Comparison of ENCODE assay signal across 16 cellular contexts in the genomic region with DNA sequence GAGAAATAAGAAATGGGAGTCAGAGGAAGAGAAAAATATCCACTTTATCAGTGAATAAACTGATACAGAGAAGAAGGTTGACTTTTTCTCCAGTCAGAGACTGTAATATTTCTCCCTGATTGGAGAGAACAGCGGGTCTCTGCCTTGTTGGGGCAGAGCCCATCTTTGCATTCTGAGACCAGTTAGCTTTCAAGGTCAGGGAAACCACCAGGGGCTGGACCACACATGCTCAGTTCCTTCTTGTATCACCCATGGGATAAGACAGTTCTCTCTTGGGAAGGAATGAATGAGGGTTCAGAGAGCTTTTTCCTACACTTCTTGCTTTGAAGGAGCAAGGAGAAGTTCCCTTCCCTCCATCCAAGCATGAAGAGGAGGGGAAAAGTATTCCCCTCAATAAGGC. TPM values are rescaled to one million over a fixed set of nuclear protein-coding genes. Genes with fewer than 3 reads are reported as not detected.
A peak's percentile ranks its signal among the peaks of the same experiment; 100 is the strongest.
DNase-seq lines count a peak whose midpoint lies in the region; ATAC-seq and TF ChIP-seq lines count a peak whose summit lies in the region.
"Had no signal": no experiment of that assay in that cellular context is flagged by ENCODE, and none has a peak within 500 bp of the region (broad histone marks: within the 10 kb centered on the region; RNA-seq: fewer than 3 reads in every experiment).

No MANE protein-coding gene starts in this region.

- no peaks in the 10 kb centered on the region for H3K9me3 ChIP-seq in CD4-positive, alpha-beta T cell (ENCODE audit: control insufficient read depth, low read length)

- CTCF ChIA-PET in CD4-positive, alpha-beta T cell (lab: Charles Lee): no interaction called here

- H3K27ac ChIP-seq in CD4-positive, alpha-beta T cell (ENCODE audit: low read depth, low read length): no peak overlapping the region

- no peaks in the 10 kb centered on the region for H3K4me1 Mint-ChIP-seq in CD4-positive, alpha-beta T cell (ENCODE audit: low read depth)
- peaks cover 18 to 26% (median 22%) of the 10 kb centered on the region in 3 donors for H3K4me1 Mint-ChIP-seq in IgD-negative memory B cell
- H3K4me1 Mint-ChIP-seq in activated naive CD8-positive, alpha-beta T cell treated with anti-CD3 and anti-CD28 coated beads, Interleukin-2, amount 50 U/mL, for 24 hours: peaks cover 4% of the 10 kb centered on the region
- peaks cover 0 to 6% (median 1%) of the 10 kb centered on the region in 4 donors for H3K4me1 Mint-ChIP-seq in naive thymus-derived CD8-positive, alpha-beta T cell
- H3K4me1 Mint-ChIP-seq in activated CD4-positive, alpha-beta T cell treated with anti-CD3 and anti-CD28 coated beads, Interleukin-2, amount 10 ng/mL, durations not matched to agents 24 days and 14 days: no peaks in the 10 kb centered on the region

- peak overlapping the region; percentile 28 for H3K27ac Mint-ChIP-seq in CD4-positive, alpha-beta T cell
- H3K27ac Mint-ChIP-seq in IgD-negative memory B cell: peak overlapping the region; percentile 15 to 53 (median 49)
- H3K27ac Mint-ChIP-seq in activated naive CD8-positive, alpha-beta T cell treated with anti-CD3 and anti-CD28 coated beads, Interleukin-2, amount 50 U/mL, for 24 hours: peak overlapping the region; percentile 1
- H3K27ac Mint-ChIP-seq in naive thymus-derived CD8-positive, alpha-beta T cell: peak overlapping the region in 7 of 10 donors; percentile 9 to 74 (median 27)
- H3K27ac Mint-ChIP-seq in activated CD4-positive, alpha-beta T cell treated with anti-CD3 and anti-CD28 coated beads, Interleukin-2, amount 10 ng/mL, durations not matched to agents 24 days and 14 days: no peak overlapping the region

- H3K27me3 Mint-ChIP-seq in CD4-positive, alpha-beta T cell: no peaks in the 10 kb centered on the region
- no peaks in the 10 kb centered on the region for H3K27me3 Mint-ChIP-seq in IgD-negative memory B cell
- H3K27me3 Mint-ChIP-seq in activated naive CD8-positive, alpha-beta T cell treated with anti-CD3 and anti-CD28 coated beads, Interleukin-2, amount 50 U/mL, for 24 hours: no peaks in the 10 kb centered on the region
- H3K27me3 Mint-ChIP-seq in naive thymus-derived CD8-positive, alpha-beta T cell: no peaks in the 10 kb centered on the region
- no peaks in the 10 kb centered on the region for H3K27me3 Mint-ChIP-seq in activated CD4-positive, alpha-beta T cell treated with anti-CD3 and anti-CD28 coated beads, Interleukin-2, amount 10 ng/mL, durations not matched to agents 24 days and 14 days

- ATAC-seq in CD4-positive, alpha-beta T cell (ENCODE audit: poor library complexity): no peak
- no peak for ATAC-seq in activated naive CD8-positive, alpha-beta T cell treated with anti-CD3 and anti-CD28 coated beads, Interleukin-2, amount 50 U/mL, for 24 hours
- ATAC-seq in naive thymus-derived CD8-positive, alpha-beta T cell: no peak
- no peak for ATAC-seq in GM18520 (IDR thresholded peaks at IDR 0.05; ENCODE audit: unreplicated experiment)
- ATAC-seq: K562, Panc1 had no signal

- H3K9me3 Mint-ChIP-seq in CD4-positive, alpha-beta T cell: no peaks in the 10 kb centered on the region
- H3K9me3 Mint-ChIP-seq in IgD-negative memory B cell: no peaks in the 10 kb centered on the region
- H3K9me3 Mint-ChIP-seq in activated naive CD8-positive, alpha-beta T cell treated with anti-CD3 and anti-CD28 coated beads, Interleukin-2, amount 50 U/mL, for 24 hours: no peaks in the 10 kb centered on the region
- no peaks in the 10 kb centered on the region for H3K9me3 Mint-ChIP-seq in naive thymus-derived CD8-positive, alpha-beta T cell
- no peaks in the 10 kb centered on the region for H3K9me3 Mint-ChIP-seq in activated CD4-positive, alpha-beta T cell treated with anti-CD3 and anti-CD28 coated beads, Interleukin-2, amount 10 ng/mL, durations not matched to agents 24 days and 14 days

- H3K36me3 Mint-ChIP-seq in CD4-positive, alpha-beta T cell (ENCODE audit: low read depth): peaks cover 81% of the 10 kb centered on the region
- peaks cover 18% of the 10 kb centered on the region for H3K36me3 Mint-ChIP-seq in IgD-negative memory B cell
- H3K36me3 Mint-ChIP-seq in activated naive CD8-positive, alpha-beta T cell treated with anti-CD3 and anti-CD28 coated beads, Interleukin-2, amount 50 U/mL, for 24 hours (ENCODE audit: low read depth): peaks cover 52% of the 10 kb centered on the region
- H3K36me3 Mint-ChIP-seq in naive thymus-derived CD8-positive, alpha-beta T cell: peaks cover 4 to 77% (median 22%) of the 10 kb centered on the region in 3 donors
- peaks cover 54% of the 10 kb centered on the region for H3K36me3 Mint-ChIP-seq in activated CD4-positive, alpha-beta T cell treated with anti-CD3 and anti-CD28 coated beads, Interleukin-2, amount 10 ng/mL, durations not matched to agents 24 days and 14 days (ENCODE audit: low read depth)

- DNase-seq in CD4-positive, alpha-beta T cell: no peak
- DNase-seq in activated naive CD8-positive, alpha-beta T cell treated with anti-CD3 and anti-CD28 coated beads, Interleukin-2, amount 50 U/mL, for 24 hours: no peak
- DNase-seq in naive thymus-derived CD8-positive, alpha-beta T cell: no peak
- DNase-seq in activated CD4-positive, alpha-beta T cell treated with anti-CD3 and anti-CD28 coated beads, Interleukin-2, amount 10 ng/mL, durations not matched to agents 24 days and 14 days: no peak
- DNase-seq in C1 segment of cervical spinal cord (lab: John Stamatoyannopoulos, UW): no peak
- DNase-seq: ACHN, AML-193, DMS79 treated with DMSO at 0.1 percent for 48 hours, GOT3, NCI-H1436 treated with DMSO at 0.1 percent for 48 hours, NCI-H2081, NCI-H82 had no signal

- POLR2A ChIA-PET in CD4-positive, alpha-beta T cell (lab: Charles Lee): interaction anchor here (1.6 kb wide), 1 partner anchor 11 kb away, joined by 4 read pairs; no protein-coding TSS in a partner anchor
- POLR2A ChIA-PET in naive thymus-derived CD8-positive, alpha-beta T cell (lab: Charles Lee): no interaction called here

- no peaks in the 10 kb centered on the region for H3K27me3 ChIP-seq in CD4-positive, alpha-beta T cell (ENCODE audit: control insufficient read depth, insufficient read depth, low read length)

- no peak overlapping the region for H3K4me3 Mint-ChIP-seq in CD4-positive, alpha-beta T cell
- H3K4me3 Mint-ChIP-seq in IgD-negative memory B cell: no peak overlapping the region
- H3K4me3 Mint-ChIP-seq in activated naive CD8-positive, alpha-beta T cell treated with anti-CD3 and anti-CD28 coated beads, Interleukin-2, amount 50 U/mL, for 24 hours: no peak overlapping the region
- no peak overlapping the region for H3K4me3 Mint-ChIP-seq in naive thymus-derived CD8-positive, alpha-beta T cell
- no peak overlapping the region for H3K4me3 Mint-ChIP-seq in activated CD4-positive, alpha-beta T cell treated with anti-CD3 and anti-CD28 coated beads, Interleukin-2, amount 10 ng/mL, durations not matched to agents 24 days and 14 days

- no peak for TF ChIP-seq CTCF in CD4-positive, alpha-beta T cell (IDR thresholded peaks at IDR 0.05)

- intact Hi-C loops in CD4-positive, alpha-beta T cell (cut with DNase I, micrococcal nuclease): no loop called here
- intact Hi-C loops in activated CD4-positive, alpha-beta T cell treated with anti-CD3 and anti-CD28 coated beads, Interleukin-2, amount 10 ng/mL, durations not matched to agents 24 days and 14 days (cut with micrococcal nuclease): no loop called here

RNA-seq across cellular contexts. Expression of a gene that starts 12.2 kb away (rescaled TPM):
- 1 to 10 TPM; 4.0 to 4.1 TPM for total RNA-seq in CD4-positive, alpha-beta T cell
- 19.6 TPM for polyA plus RNA-seq in IgD-negative memory B cell
- 10 to 100 TPM; 15.3 to 16.8 TPM for total RNA-seq in naive thymus-derived CD8-positive, alpha-beta T cell
- 1 to 10 TPM; 6.7 to 9.6 (median 9.5) TPM for polyA plus RNA-seq in naive thymus-derived CD8-positive, alpha-beta T cell
- total RNA-seq in activated CD4-positive, alpha-beta T cell treated with anti-CD3 and anti-CD28 coated beads, Interleukin-2, amount 10 ng/mL, durations not matched to agents 24 days and 14 days: 13.8 and 15.7 TPM in 2 replicates

RNA-seq across cellular contexts. Expression of a gene that starts 12.4 kb away (rescaled TPM):
- 10 to 100 TPM; 23.4 to 23.9 TPM for total RNA-seq in CD4-positive, alpha-beta T cell
- 11.0 TPM for polyA plus RNA-seq in IgD-negative memory B cell
- total RNA-seq in naive thymus-derived CD8-positive, alpha-beta T cell: 10 to 100 TPM; 36.6 to 40.2 TPM
- polyA plus RNA-seq in naive thymus-derived CD8-positive, alpha-beta T cell: 10 to 100 TPM in 1 of 3 donors, 1 to 10 TPM in 2; 5.1 to 10.1 (median 7.1) TPM
- total RNA-seq in activated CD4-positive, alpha-beta T cell treated with anti-CD3 and anti-CD28 coated beads, Interleukin-2, amount 10 ng/mL, durations not matched to agents 24 days and 14 days: 14.7 and 14.8 TPM in 2 replicates
